ENCODE assay signal across 8 cellular contexts in genomic region chr1:184753608-184754478, GRCh38. TPM values are rescaled to one million over a fixed set of nuclear protein-coding genes. Genes with fewer than 3 reads are reported as not detected.
DNase-seq lines count a peak whose midpoint lies in the region; TF ChIP-seq lines count a peak whose summit lies in the region.

No MANE protein-coding gene starts in this region.

- WGBS in GM23248 (ENCODE audit: low coverage in 1 of 2, low lambda C conversion rate in 2 of 2, missing lambda C conversion rate in 2 of 2), 2 experiments: 2 to 4% methylated on average over 35 to 39 of the region's 43 CpGs
- WGBS in lower leg skin, 2 donors: 2 to 3% methylated on average over 38 to 41 of the region's 43 CpGs

- DNase-seq in Daoy (ENCODE audit: low read depth) (peak; percentile 36), GM23248 (peak; percentile 59), M059J (ENCODE audit: low read depth) (peak; percentile 30), dermis microvascular lymphatic vessel endothelial cell (ENCODE audit: low read depth in 2 of 2) (peak; percentile 86 to 91), lower leg skin (ENCODE audit: low spot score in 2 of 2) (peak in 1 of 2 donors; percentile 88), NCI-H2029 (lab: John Stamatoyannopoulos, UW) (no peak)
- peak; percentile 22 for DNase-seq in stimulated activated CD8-positive, alpha-beta memory T cell treated with anti-CD3 and anti-CD28 coated beads, Interleukin-12 subunit alpha, Interleukin-12 subunit beta, amount 100 ng/mL, for 4 hours (ENCODE audit: low read depth)

- H4K20me1 ChIP-seq in GM23248 (ENCODE audit: insufficient read depth): no peaks in the 10 kb centered on the region

- H3K79me2 ChIP-seq in GM23248 (ENCODE audit: insufficient read depth): peaks cover 53% of the 10 kb centered on the region

- H3K9me2 ChIP-seq in GM23248 (ENCODE audit: insufficient read depth): no peaks in the 10 kb centered on the region

- peak overlapping the region; percentile 92 for H3K4me2 ChIP-seq in GM23248 (ENCODE audit: unreplicated experiment)

- intact Hi-C loops in lower leg skin (cut with DNase I; ENCODE audit: low total_unique reads): no loop called here

- no peak for TF ChIP-seq CTCF in WI38 (IDR thresholded peaks at IDR 0.05; ENCODE audit: low read depth, low read length)
- TF ChIP-seq CTCF in lower leg skin (IDR thresholded peaks at IDR 0.05): no peak

- H3F3A ChIP-seq in GM23248 (ENCODE audit: insufficient read depth): peaks cover 10% of the 10 kb centered on the region

- no peaks in the 10 kb centered on the region for H3K36me3 ChIP-seq in GM23248 (ENCODE audit: low read depth)

- in situ Hi-C loops in GM23248 (cut with MboI): no loop called here

- H3K4me3 ChIP-seq in GM23248: peak overlapping the region; percentile 98
- peak overlapping the region; percentile 96 for H3K4me3 ChIP-seq in WI38 (ENCODE audit: low read depth, low read length)
- peak overlapping the region; percentile 93 for H3K4me3 ChIP-seq in lower leg skin (ENCODE audit: low read depth, poor library complexity, severe bottlenecking)

- H3K9me3 ChIP-seq in GM23248 (ENCODE audit: low read depth): no peaks in the 10 kb centered on the region

- peak overlapping the region; percentile 89 for H3K27ac ChIP-seq in GM23248

- TF ChIP-seq POLR2A in lower leg skin (IDR thresholded peaks at IDR 0.05): no peak

- H3K9ac ChIP-seq in GM23248: peak overlapping the region; percentile 90

- peaks cover 32% of the 10 kb centered on the region for H3K4me1 ChIP-seq in GM23248 (ENCODE audit: insufficient read depth)

- peak overlapping the region; percentile 79 for H2AFZ ChIP-seq in GM23248

- no peaks in the 10 kb centered on the region for H3K27me3 ChIP-seq in GM23248 (replicated peaks; ENCODE audit: insufficient read depth)

RNA-seq across cellular contexts. Expression of gene EDEM3, which starts 0.8 kb away (rescaled TPM):
- total RNA-seq in Daoy (2014; rRNA removed; shearing (Covaris generic)): 33.8 and 35.7 TPM in 2 replicates
- total RNA-seq in GM23248 (2014; rRNA removed; shearing (Covaris generic)): 38.6 and 41.4 TPM in 2 replicates
- 19.8 and 20.8 TPM in 2 replicates for polyA plus RNA-seq in GM23248 (2016; fragmentation: Nextera tagmentation; extraction: Ambion mirVana)
- total RNA-seq in M059J (2014; rRNA removed; shearing (Covaris generic)): 23.3 and 33.3 TPM in 2 replicates
- 35.0 and 45.6 TPM in 2 replicates for total RNA-seq in dermis microvascular lymphatic vessel endothelial cell
- 10 to 100 TPM; 15.1 to 26.5 (median 18.2) TPM for total RNA-seq in lower leg skin
